Comparison of ENCODE assay signal across 8 cellular contexts in genomic region chr11:13126430-13126829, GRCh38.
DNase-seq lines count a peak whose midpoint lies in the region; ATAC-seq and TF ChIP-seq lines count a peak whose summit lies in the region.

No MANE protein-coding gene starts in this region.

- H3K27ac ChIP-seq in osteoblast (ENCODE audit: low read depth, low read length) (peak overlapping the region; percentile 81), gastroesophageal sphincter (no peak overlapping the region)

- peak overlapping the region; percentile 68 for H3K4me2 ChIP-seq in osteoblast (ENCODE audit: insufficient read depth, low read length)

- ATAC-seq in gastroesophageal sphincter (no peak), GM18873 (IDR thresholded peaks at IDR 0.05; ENCODE audit: low FRiP score, unreplicated experiment) (no peak)

- no peak for TF ChIP-seq EP300 in gastroesophageal sphincter (IDR thresholded peaks at IDR 0.05)

- TF ChIP-seq CTCF in cardiac fibroblast (IDR thresholded peaks at IDR 0.05; ENCODE audit: low read depth, low read length) (no peak), osteoblast (IDR thresholded peaks at IDR 0.05; ENCODE audit: extremely low read depth, low read depth, low read length) (no peak), gastroesophageal sphincter (IDR thresholded peaks at IDR 0.05) (no peak)

- H2AFZ ChIP-seq in osteoblast (ENCODE audit: low read length) = peak overlapping the region; percentile 21

- peaks cover 14% of the 10 kb centered on the region for H3K4me1 ChIP-seq in osteoblast (ENCODE audit: insufficient read depth, low read length)
- H3K4me1 ChIP-seq in gastroesophageal sphincter = no peaks in the 10 kb centered on the region

- H3K27me3 ChIP-seq in osteoblast (ENCODE audit: insufficient read depth, low read length) (no peaks in the 10 kb centered on the region), gastroesophageal sphincter (peaks cover 18% of the 10 kb centered on the region)

- no peak overlapping the region for H3K4me3 ChIP-seq in cardiac fibroblast (replicated peaks in 1 of 2; ENCODE audit: low read depth in 2 of 2, low read length in 2 of 2)
- H3K4me3 ChIP-seq in osteoblast (ENCODE audit: insufficient read depth, low read length) = peak overlapping the region; percentile 35
- no peak overlapping the region for H3K4me3 ChIP-seq in gastroesophageal sphincter

- no peaks in the 10 kb centered on the region for H4K20me1 ChIP-seq in osteoblast (ENCODE audit: insufficient read depth, low read length)

- no peak for TF ChIP-seq POLR2A in gastroesophageal sphincter (IDR thresholded peaks at IDR 0.05)

- no peaks in the 10 kb centered on the region for H3K79me2 ChIP-seq in osteoblast (ENCODE audit: insufficient read depth, low read length)

- DNase-seq in H4 (ENCODE audit: low spot score) = peak; percentile 100
- DNase-seq in NCI-H510A (lab: John Stamatoyannopoulos, UW) = peak; percentile 21
- DNase-seq in cardiac fibroblast (ENCODE audit: low read depth in 2 of 2) = peak; percentile 64 to 72
- DNase-seq in osteoblast (ENCODE audit: insufficient read length, low spot score, missing footprints) = peak; percentile 62
- no peak for DNase-seq in Kasumi-1 (lab: John Stamatoyannopoulos, UW)
- no peak for DNase-seq in activated effector memory CD4-positive, alpha-beta T cell treated with anti-CD3 and anti-CD28 coated beads, Interleukin-2, amount 50 U/mL, for 16 hours

- H3K9me3 ChIP-seq in osteoblast (ENCODE audit: low read depth, low read length) (no peaks in the 10 kb centered on the region), gastroesophageal sphincter (peaks cover 0 to 12% (median 0%) of the 10 kb centered on the region in 3 donors)

- H3K36me3 ChIP-seq in osteoblast (ENCODE audit: insufficient read depth, low read length) (no peaks in the 10 kb centered on the region), gastroesophageal sphincter (no peaks in the 10 kb centered on the region)

- WGBS in gastroesophageal sphincter (ENCODE audit: low coverage in 1 of 2), 2 donors = 60 to 62% methylated on average over 5 to 7 of the region's 7 CpGs

Comparison
In these comparisons a context has a peak if more than half of its experiments do, and no peak if none do; other contexts are left out.
1. DNase-seq: peak in H4 (single experiment), NCI-H510A (single experiment), cardiac fibroblast (2 of 2) and osteoblast (single experiment); none in Kasumi-1 (0 of 2) and activated effector memory CD4-positive, alpha-beta T cell treated with anti-CD3 and anti-CD28 coated beads, Interleukin-2, amount 50 U/mL, for 16 hours (single experiment).